ENCODE assay signal across 25 cellular contexts in the genomic region with DNA sequence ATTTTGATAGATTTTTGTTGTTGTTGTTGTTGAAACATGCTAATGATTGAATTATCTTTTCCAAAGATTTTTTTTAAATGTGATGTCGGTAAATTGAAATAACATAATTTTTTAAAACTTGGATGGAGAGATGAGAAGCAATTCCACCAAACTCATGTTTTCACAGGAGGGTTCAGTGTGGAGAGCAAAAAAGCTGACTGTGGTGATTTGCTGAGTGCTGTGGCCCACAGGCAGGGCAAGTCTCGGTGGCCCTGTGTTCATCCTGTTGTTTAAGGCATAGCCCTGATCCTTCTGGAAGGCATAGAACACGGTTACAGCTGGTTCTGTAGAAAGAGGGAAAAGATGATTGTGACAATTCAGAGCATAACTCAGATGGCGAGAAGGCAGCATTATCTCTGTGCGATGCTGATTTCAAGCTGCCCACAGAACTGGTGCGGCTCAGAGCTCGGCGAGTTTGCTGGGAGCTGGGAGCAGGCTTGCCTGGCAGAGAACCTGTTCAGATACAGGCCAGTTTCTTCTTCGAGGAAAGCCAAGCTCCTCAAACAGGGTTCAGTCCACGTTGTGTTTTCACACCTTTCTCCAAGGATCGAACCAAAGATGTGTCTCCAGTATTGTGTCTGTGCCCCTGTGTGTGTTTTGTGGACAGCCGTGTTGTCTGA.
"Had no signal": no experiment of that assay in that cellular context is flagged by ENCODE, and none has a peak within 500 bp of the region (broad histone marks: within the 10 kb centered on the region; RNA-seq: fewer than 3 reads in every experiment).

No MANE protein-coding gene starts in this region.

- H3K27ac ChIP-seq: heart left ventricle, hepatocyte, pancreas, testis, tibial artery had no signal

- H3K9me3 Mint-ChIP-seq: effector memory CD8-positive, alpha-beta T cell; stimulated activated memory B cell treated with anti-CD40 and anti-IgM and Interleukin-4, amounts not matched to agents 10 μg/mL and 1 μg/mL and 100 μg/mL, for 72 hours; type B pancreatic cell had no signal

- H3K4me3 Mint-ChIP-seq: effector memory CD8-positive, alpha-beta T cell; naive thymus-derived CD4-positive, alpha-beta T cell; nephron; stimulated activated memory B cell treated with anti-CD40 and anti-IgM and Interleukin-4, amounts not matched to agents 10 μg/mL and 1 μg/mL and 100 μg/mL, for 72 hours; type B pancreatic cell had no signal

- H3K79me2 ChIP-seq: hepatocyte had no signal

- H3K4me3 ChIP-seq: heart left ventricle, hepatocyte, pancreas, smooth muscle cell, testis, tibial artery had no signal

- H3K27ac Mint-ChIP-seq: effector memory CD8-positive, alpha-beta T cell; naive thymus-derived CD4-positive, alpha-beta T cell; nephron; stimulated activated memory B cell treated with anti-CD40 and anti-IgM and Interleukin-4, amounts not matched to agents 10 μg/mL and 1 μg/mL and 100 μg/mL, for 72 hours had no signal

- H3K4me1 ChIP-seq: pancreas, testis, tibial artery had no signal

- H2AFZ ChIP-seq: hepatocyte had no signal

- H3K27me3 ChIP-seq: heart left ventricle, hepatocyte, pancreas, testis, tibial artery had no signal

- ATAC-seq: effector memory CD8-positive, alpha-beta T cell; heart left ventricle; left lobe of liver; naive thymus-derived CD4-positive, alpha-beta T cell; pancreas; sciatic nerve; stimulated activated memory B cell treated with anti-CD40 and anti-IgM and Interleukin-4, amounts not matched to agents 10 μg/mL and 1 μg/mL and 100 μg/mL, for 72 hours; stimulated activated naive CD8-positive, alpha-beta T cell treated with anti-CD3 and anti-CD28 coated beads, Interleukin-15, Interleukin-2, amounts not matched to agents 100 U/mL and 50 U/mL, for 24 hours had no signal

- H3K36me3 ChIP-seq: heart left ventricle, tibial artery had no signal

- H3K4me2 ChIP-seq: hepatocyte, smooth muscle cell had no signal

- DNase-seq: cortex of kidney; effector memory CD8-positive, alpha-beta T cell; heart left ventricle; kidney; mesenchymal stem cell; midbrain; naive thymus-derived CD4-positive, alpha-beta T cell; occipital lobe; pancreas; stimulated activated CD4-positive, alpha-beta T cell treated with anti-CD3 and anti-CD28 coated beads, Interleukin-12 subunit alpha, Interleukin-12 subunit beta, amount 100 ng/mL, for 4 hours; stimulated activated CD4-positive, alpha-beta T cell treated with anti-CD3 and anti-CD28 coated beads, Interleukin-2, amount 100 ng/mL, for 24 hours; stimulated activated CD4-positive, alpha-beta T cell treated with anti-CD3 and anti-CD28 coated beads, Interleukin-4, amount 100 ng/mL, for 24 hours; stimulated activated naive CD8-positive, alpha-beta T cell treated with anti-CD3 and anti-CD28 coated beads, Interleukin-15, Interleukin-2, amounts not matched to agents 100 U/mL and 50 U/mL, for 24 hours; substantia nigra; testis; tibial artery had no signal

- H3K4me1 Mint-ChIP-seq: naive thymus-derived CD4-positive, alpha-beta T cell; stimulated activated memory B cell treated with anti-CD40 and anti-IgM and Interleukin-4, amounts not matched to agents 10 μg/mL and 1 μg/mL and 100 μg/mL, for 72 hours had no signal

- H3K36me3 Mint-ChIP-seq: naive thymus-derived CD4-positive, alpha-beta T cell; stimulated activated memory B cell treated with anti-CD40 and anti-IgM and Interleukin-4, amounts not matched to agents 10 μg/mL and 1 μg/mL and 100 μg/mL, for 72 hours had no signal

- FAIRE-seq: endometrium, frontal cortex, kidney, pancreas had no signal

- H3K9me3 ChIP-seq: pancreas, testis had no signal
